ENCODE assay signal across 12 cellular contexts in the genomic region with DNA sequence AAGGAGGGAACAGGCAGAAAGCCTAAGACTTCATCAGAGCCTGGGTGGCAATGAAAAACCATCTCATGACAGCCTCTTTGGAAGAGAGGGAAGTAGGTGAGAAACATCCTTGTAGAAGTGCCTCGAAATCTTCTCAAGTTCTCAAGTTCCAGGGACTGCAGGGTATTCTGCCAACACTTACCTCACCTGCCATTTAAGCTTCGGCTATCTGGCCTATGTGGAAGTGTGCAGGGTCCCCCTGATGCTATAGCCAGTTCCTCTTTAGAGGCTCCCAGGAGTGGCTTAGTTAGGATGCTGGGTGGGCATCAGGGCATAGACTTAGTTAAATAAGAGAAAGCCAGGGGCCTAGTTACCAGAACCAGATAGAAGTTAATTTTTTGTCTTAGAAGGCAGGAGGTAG.
"Had no signal": no experiment of that assay in that cellular context is flagged by ENCODE, and none has a peak within 500 bp of the region (broad histone marks: within the 10 kb centered on the region; RNA-seq: fewer than 3 reads in every experiment).

No MANE protein-coding gene starts in this region.

- H3K4me3 ChIP-seq: adrenal gland, body of pancreas, heart left ventricle, left lung, neural progenitor cell, ovary had no signal

- H3K36me3 ChIP-seq: adrenal gland, heart left ventricle, left lung, neural progenitor cell, ovary had no signal

- H3K4me1 ChIP-seq: adrenal gland, body of pancreas, foreskin keratinocyte, heart left ventricle, neural progenitor cell had no signal

- H3K27ac ChIP-seq: adrenal gland, body of pancreas, foreskin keratinocyte, left lung, neural progenitor cell, ovary, VCaP had no signal

- H3K9me3 ChIP-seq: adrenal gland, body of pancreas, heart left ventricle, left lung, ovary had no signal

- H3K27me3 ChIP-seq: adrenal gland, body of pancreas, foreskin keratinocyte, heart left ventricle, left lung, neural progenitor cell, ovary had no signal

- ATAC-seq: foreskin keratinocyte; heart left ventricle; stimulated activated memory B cell treated with anti-CD40 and anti-IgM and Interleukin-4, amounts not matched to agents 10 μg/mL and 1 μg/mL and 100 μg/mL, for 72 hours had no signal

- DNase-seq: activated CD4-positive, alpha-beta T cell treated with anti-CD3 and anti-CD28 coated beads for 48 hours; activated naive CD4-positive, alpha-beta T cell treated with anti-CD3 and anti-CD28 coated beads for 36 hours; adrenal gland; foreskin keratinocyte; heart left ventricle; left lung; ovary; T-helper 9 cell had no signal
